26 cellular contexts compared by ENCODE assay signal in genomic region chr11:108805030-108805429, GRCh38.
"Had no signal": no experiment of that assay in that cellular context is flagged by ENCODE, and none has a peak within 500 bp of the region (broad histone marks: within the 10 kb centered on the region; RNA-seq: fewer than 3 reads in every experiment).

No MANE protein-coding gene starts in this region.

- H3K27me3 Mint-ChIP-seq: activated B cell treated with CpG ODN at 0.5 μM for 24 hours; activated CD8-positive, alpha-beta T cell treated with anti-CD3 and anti-CD28 coated beads for 36 hours; activated naive CD4-positive, alpha-beta T cell treated with anti-CD3 and anti-CD28 coated beads, Interleukin-2, amount 10 ng/mL, durations not matched to agents 7 days and 5 days; activated naive CD8-positive, alpha-beta T cell treated with anti-CD3 and anti-CD28 coated beads, Interleukin-2, amount 10 ng/mL, durations not matched to agents 7 days and 5 days; central memory CD8-positive, alpha-beta T cell; dendritic cell treated with granulocyte-macrophage colony-stimulating factor and Interleukin-4, amounts not matched to agents 40 ng/mL and 50 ng/mL, for 4 days; T-helper 17 cell had no signal

- H3K4me1 Mint-ChIP-seq: central memory CD8-positive, alpha-beta T cell; endodermal cell had no signal

- H3K27ac Mint-ChIP-seq: activated B cell treated with CpG ODN at 0.5 μM for 24 hours; activated CD8-positive, alpha-beta T cell treated with anti-CD3 and anti-CD28 coated beads for 36 hours; activated naive CD4-positive, alpha-beta T cell treated with anti-CD3 and anti-CD28 coated beads, Interleukin-2, amount 10 ng/mL, durations not matched to agents 7 days and 5 days; activated naive CD8-positive, alpha-beta T cell treated with anti-CD3 and anti-CD28 coated beads, Interleukin-2, amount 10 ng/mL, durations not matched to agents 7 days and 5 days; dendritic cell treated with granulocyte-macrophage colony-stimulating factor and Interleukin-4, amounts not matched to agents 40 ng/mL and 50 ng/mL, for 4 days; endodermal cell; T-helper 17 cell; T-helper 2 cell treated with Interferon-gamma antibody and Interleukin-4, amounts not matched to agents 5 μg/mL and 100 μg/mL, for 36 hours had no signal

- H3K4me3 Mint-ChIP-seq: activated B cell treated with CpG ODN at 0.5 μM for 24 hours; activated CD8-positive, alpha-beta T cell treated with anti-CD3 and anti-CD28 coated beads for 36 hours; activated naive CD4-positive, alpha-beta T cell treated with anti-CD3 and anti-CD28 coated beads, Interleukin-2, amount 10 ng/mL, durations not matched to agents 7 days and 5 days; activated naive CD8-positive, alpha-beta T cell treated with anti-CD3 and anti-CD28 coated beads, Interleukin-2, amount 10 ng/mL, durations not matched to agents 7 days and 5 days; activated T-cell treated with anti-CD3 and anti-CD28 coated beads, Interleukin-2, amount 50 U/mL, for 4 hours; central memory CD8-positive, alpha-beta T cell; dendritic cell treated with granulocyte-macrophage colony-stimulating factor and Interleukin-4, amounts not matched to agents 40 ng/mL and 50 ng/mL, for 4 days; endodermal cell; T-helper 17 cell; T-helper 2 cell treated with Interferon-gamma antibody and Interleukin-4, amounts not matched to agents 5 μg/mL and 100 μg/mL, for 36 hours had no signal

- DNase-seq: activated B cell treated with CpG ODN at 0.5 μM for 24 hours; activated CD4-positive, alpha-beta T cell treated with anti-CD3 and anti-CD28 coated beads for 48 hours; activated CD4-positive, alpha-beta T cell treated with anti-CD3 and anti-CD28 coated beads, Interleukin-2, amount 50 U/mL, for 1 hour; activated CD4-positive, alpha-beta T cell treated with anti-CD3 and anti-CD28 coated beads, Interleukin-2, amount 50 U/mL, for 48 hours; activated CD8-positive, alpha-beta memory T cell treated with anti-CD3 and anti-CD28 coated beads for 24 hours; activated CD8-positive, alpha-beta T cell treated with anti-CD3 and anti-CD28 coated beads for 36 hours; activated gamma-delta T cell; activated naive CD4-positive, alpha-beta T cell; activated naive CD4-positive, alpha-beta T cell treated with anti-CD3 and anti-CD28 coated beads, Interleukin-2, amount 10 ng/mL, durations not matched to agents 7 days and 5 days; activated naive CD8-positive, alpha-beta T cell treated with anti-CD3 and anti-CD28 coated beads, Interleukin-2, amount 10 ng/mL, durations not matched to agents 7 days and 5 days; activated T-cell treated with anti-CD3 and anti-CD28 coated beads, Interleukin-2, amount 50 U/mL, for 4 hours; anterior cingulate cortex; brain microvascular endothelial cell; dorsolateral prefrontal cortex; effector memory CD4-positive, alpha-beta T cell; endodermal cell; foreskin fibroblast; head of caudate nucleus; hippocampal formation; T-helper 17 cell; T1000; WERI-Rb-1 had no signal

- H3K9me3 Mint-ChIP-seq: activated B cell treated with CpG ODN at 0.5 μM for 24 hours; activated CD8-positive, alpha-beta T cell treated with anti-CD3 and anti-CD28 coated beads for 36 hours; activated naive CD4-positive, alpha-beta T cell treated with anti-CD3 and anti-CD28 coated beads, Interleukin-2, amount 50 U/mL, for 72 hours; central memory CD8-positive, alpha-beta T cell; dendritic cell treated with granulocyte-macrophage colony-stimulating factor and Interleukin-4, amounts not matched to agents 40 ng/mL and 50 ng/mL, for 4 days; T-helper 2 cell treated with Interferon-gamma antibody and Interleukin-4, amounts not matched to agents 5 μg/mL and 100 μg/mL, for 36 hours had no signal
